Comparison of ENCODE assay signal across 29 cellular contexts in genomic region chr2:170204561-170204960, GRCh38. TPM values are rescaled to one million over a fixed set of nuclear protein-coding genes. Genes with fewer than 3 reads are reported as not detected.
"Had no signal": no experiment of that assay in that cellular context is flagged by ENCODE, and none has a peak within 500 bp of the region (broad histone marks: within the 10 kb centered on the region; RNA-seq: fewer than 3 reads in every experiment).

No MANE protein-coding gene starts in this region.

- H3K4me3 ChIP-seq: ascending aorta, breast epithelium, K562 had no signal

- H3K27me3 ChIP-seq: ascending aorta, breast epithelium had no signal

- H3K4me1 Mint-ChIP-seq: activated B cell treated with CpG ODN at 0.5 μM for 24 hours; activated naive CD4-positive, alpha-beta T cell treated with anti-CD3 and anti-CD28 coated beads, Interleukin-2, amount 50 U/mL, for 24 hours; activated naive CD8-positive, alpha-beta T cell treated with anti-CD3 and anti-CD28 coated beads, Interleukin-2, amount 10 ng/mL, durations not matched to agents 7 days and 5 days; activated T-helper 17 cell treated with anti-CD3 and anti-CD28 coated beads, Interleukin-2, amount 50 U/mL, for 72 hours had no signal

- H3K4me3 Mint-ChIP-seq: activated B cell treated with CpG ODN at 0.5 μM for 24 hours; activated CD8-positive, alpha-beta T cell treated with anti-CD3 and anti-CD28 coated beads for 36 hours; activated naive CD4-positive, alpha-beta T cell treated with anti-CD3 and anti-CD28 coated beads, Interleukin-2, amount 50 U/mL, for 24 hours; activated naive CD8-positive, alpha-beta T cell treated with anti-CD3 and anti-CD28 coated beads, Interleukin-2, amount 10 ng/mL, durations not matched to agents 7 days and 5 days; activated T-cell treated with anti-CD3 and anti-CD28 coated beads, Interleukin-2, amount 50 U/mL, for 72 hours; activated T-helper 17 cell treated with anti-CD3 and anti-CD28 coated beads, Interleukin-2, amount 50 U/mL, for 72 hours had no signal

- H3K27ac ChIP-seq: ascending aorta, VCaP had no signal

- ATAC-seq: activated CD8-positive, alpha-beta T cell treated with anti-CD3 and anti-CD28 coated beads for 36 hours; activated T-cell treated with anti-CD3 and anti-CD28 coated beads, Interleukin-2, amount 50 U/mL, for 72 hours; activated T-helper 17 cell treated with anti-CD3 and anti-CD28 coated beads, Interleukin-2, amount 50 U/mL, for 72 hours; K562 had no signal

- DNase-seq: activated B cell treated with CpG ODN at 0.5 μM for 24 hours; activated CD4-positive, alpha-beta T cell treated with anti-CD3 and anti-CD28 coated beads for 4 hours; activated CD4-positive, CD25-positive, alpha-beta regulatory T cell treated with anti-CD3 and anti-CD28 coated beads, Interleukin-2, amount 50 U/mL, for 72 hours; activated CD8-positive, alpha-beta T cell treated with anti-CD3 and anti-CD28 coated beads for 36 hours; activated effector memory CD4-positive, alpha-beta T cell treated with anti-CD3 and anti-CD28 coated beads, Interleukin-2, amount 50 U/mL, for 16 hours; activated naive CD4-positive, alpha-beta T cell; activated naive CD8-positive, alpha-beta T cell treated with anti-CD3 and anti-CD28 coated beads, Interleukin-2, amount 10 ng/mL, durations not matched to agents 7 days and 5 days; activated T-cell treated with anti-CD3 and anti-CD28 coated beads, Interleukin-2, amount 50 U/mL, for 1 hour; activated T-cell treated with anti-CD3 and anti-CD28 coated beads, Interleukin-2, amount 50 U/mL, for 72 hours; NCI-H1105; NCI-H1417 treated with DMSO at 0.1 percent for 48 hours; NCI-H1930; NCI-H2081 treated with DMSO at 0.1 percent for 48 hours; NCI-H510A; NCI-H526; NCI-H748 treated with DMSO at 0.1 percent for 48 hours; NK-92 treated with Interleukin-12 subunit alpha and Interleukin-12 subunit beta, amount 100 ng/mL, for 24 hours; Right ventricle myocardium superior; SW 1271; T-helper 1 cell; T-helper 2 cell; T-helper 9 cell had no signal

- H3K9me3 ChIP-seq: ascending aorta had no signal

- H3K36me3 ChIP-seq: ascending aorta, breast epithelium had no signal

- H3K36me3 Mint-ChIP-seq: activated naive CD4-positive, alpha-beta T cell treated with anti-CD3 and anti-CD28 coated beads, Interleukin-2, amount 50 U/mL, for 24 hours; activated naive CD8-positive, alpha-beta T cell treated with anti-CD3 and anti-CD28 coated beads, Interleukin-2, amount 10 ng/mL, durations not matched to agents 7 days and 5 days had no signal

- H3K9me3 Mint-ChIP-seq: activated B cell treated with CpG ODN at 0.5 μM for 24 hours; activated CD8-positive, alpha-beta T cell treated with anti-CD3 and anti-CD28 coated beads for 36 hours; activated naive CD4-positive, alpha-beta T cell treated with anti-CD3 and anti-CD28 coated beads, Interleukin-2, amount 50 U/mL, for 24 hours; activated naive CD8-positive, alpha-beta T cell treated with anti-CD3 and anti-CD28 coated beads, Interleukin-2, amount 10 ng/mL, durations not matched to agents 7 days and 5 days; activated T-cell treated with anti-CD3 and anti-CD28 coated beads, Interleukin-2, amount 50 U/mL, for 72 hours; activated T-helper 17 cell treated with anti-CD3 and anti-CD28 coated beads, Interleukin-2, amount 50 U/mL, for 72 hours had no signal

- H3K27ac Mint-ChIP-seq: activated B cell treated with CpG ODN at 0.5 μM for 24 hours; activated CD8-positive, alpha-beta T cell treated with anti-CD3 and anti-CD28 coated beads for 36 hours; activated naive CD4-positive, alpha-beta T cell treated with anti-CD3 and anti-CD28 coated beads, Interleukin-2, amount 50 U/mL, for 24 hours; activated naive CD8-positive, alpha-beta T cell treated with anti-CD3 and anti-CD28 coated beads, Interleukin-2, amount 10 ng/mL, durations not matched to agents 7 days and 5 days; activated T-cell treated with anti-CD3 and anti-CD28 coated beads, Interleukin-2, amount 50 U/mL, for 72 hours; activated T-helper 17 cell treated with anti-CD3 and anti-CD28 coated beads, Interleukin-2, amount 50 U/mL, for 72 hours had no signal

- H3K4me1 ChIP-seq: ascending aorta, breast epithelium had no signal

RNA-seq across cellular contexts. Expression of gene MYO3B, which starts 26.6 kb away (rescaled TPM):
- total RNA-seq: activated B cell treated with CpG ODN at 0.5 μM for 24 hours, ascending aorta, M059J, Right ventricle myocardium superior had no signal
